Comparison of ENCODE assay signal across 1 cellular context in the genomic region with DNA sequence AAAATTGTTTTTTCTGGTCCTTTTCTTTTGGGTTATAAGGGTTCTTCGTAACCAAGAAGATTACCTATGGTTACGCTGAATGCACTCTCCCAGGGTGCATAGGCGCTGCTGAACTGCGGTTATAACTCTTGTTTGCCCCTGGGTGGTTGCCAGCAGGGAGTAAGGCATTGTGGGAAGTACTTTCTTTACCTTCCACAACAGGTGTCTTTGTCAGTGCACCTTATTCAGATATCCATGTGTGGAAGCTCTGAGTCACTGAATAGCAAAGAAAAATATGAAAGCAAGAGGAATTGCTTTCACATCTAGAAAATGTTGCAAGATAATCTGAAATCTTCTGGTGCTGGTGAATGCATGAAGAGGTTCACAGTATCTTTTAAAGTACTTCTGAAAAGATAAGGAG.
TF ChIP-seq lines count a peak whose summit lies in the region.

No MANE protein-coding gene starts in this region.

TF ChIP-seq in HCT116, 20 proteins besides CTCF, POLR2A, EP300 and RAD21 (continued from another document):
- TF ChIP-seq, protein P1, sequence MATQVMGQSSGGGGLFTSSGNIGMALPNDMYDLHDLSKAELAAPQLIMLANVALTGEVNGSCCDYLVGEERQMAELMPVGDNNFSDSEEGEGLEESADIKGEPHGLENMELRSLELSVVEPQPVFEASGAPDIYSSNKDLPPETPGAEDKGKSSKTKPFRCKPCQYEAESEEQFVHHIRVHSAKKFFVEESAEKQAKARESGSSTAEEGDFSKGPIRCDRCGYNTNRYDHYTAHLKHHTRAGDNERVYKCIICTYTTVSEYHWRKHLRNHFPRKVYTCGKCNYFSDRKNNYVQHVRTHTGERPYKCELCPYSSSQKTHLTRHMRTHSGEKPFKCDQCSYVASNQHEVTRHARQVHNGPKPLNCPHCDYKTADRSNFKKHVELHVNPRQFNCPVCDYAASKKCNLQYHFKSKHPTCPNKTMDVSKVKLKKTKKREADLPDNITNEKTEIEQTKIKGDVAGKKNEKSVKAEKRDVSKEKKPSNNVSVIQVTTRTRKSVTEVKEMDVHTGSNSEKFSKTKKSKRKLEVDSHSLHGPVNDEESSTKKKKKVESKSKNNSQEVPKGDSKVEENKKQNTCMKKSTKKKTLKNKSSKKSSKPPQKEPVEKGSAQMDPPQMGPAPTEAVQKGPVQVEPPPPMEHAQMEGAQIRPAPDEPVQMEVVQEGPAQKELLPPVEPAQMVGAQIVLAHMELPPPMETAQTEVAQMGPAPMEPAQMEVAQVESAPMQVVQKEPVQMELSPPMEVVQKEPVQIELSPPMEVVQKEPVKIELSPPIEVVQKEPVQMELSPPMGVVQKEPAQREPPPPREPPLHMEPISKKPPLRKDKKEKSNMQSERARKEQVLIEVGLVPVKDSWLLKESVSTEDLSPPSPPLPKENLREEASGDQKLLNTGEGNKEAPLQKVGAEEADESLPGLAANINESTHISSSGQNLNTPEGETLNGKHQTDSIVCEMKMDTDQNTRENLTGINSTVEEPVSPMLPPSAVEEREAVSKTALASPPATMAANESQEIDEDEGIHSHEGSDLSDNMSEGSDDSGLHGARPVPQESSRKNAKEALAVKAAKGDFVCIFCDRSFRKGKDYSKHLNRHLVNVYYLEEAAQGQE (IDR thresholded peaks at IDR 0.05; ENCODE audit: low read depth), result no peak
- TF ChIP-seq FOSL1 (IDR thresholded peaks at IDR 0.05; ENCODE audit: low read depth) (peak; percentile 41), SP1 (IDR thresholded peaks at IDR 0.05; ENCODE audit: low read depth) (no peak), ZNF274 (IDR thresholded peaks at IDR 0.05; ENCODE audit: low read depth, low read length) (no peak)
